In genomic region chr12:64833928-64834327, GRCh38 we compare ENCODE assay signal across 3 cellular contexts.
TF ChIP-seq lines count a peak whose summit lies in the region.

No MANE protein-coding gene starts in this region.

TF ChIP-seq in A549, 52 proteins besides CTCF, POLR2A, EP300 and RAD21 (continued from another document):
- TF ChIP-seq RARB (CRISPR knock-in tag; IDR thresholded peaks at IDR 0.05) (no peak), PBX3 (IDR thresholded peaks at IDR 0.05) (no peak), CEBPB (IDR thresholded peaks at IDR 0.05) (no peak), NFE2L2 (conservative IDR thresholded peaks at IDR 0.05; ENCODE audit: low read length) (no peak), MYC (IDR thresholded peaks at IDR 0.05; ENCODE audit: borderline replicate concordance, low read length) (no peak), JUNB (IDR thresholded peaks at IDR 0.05) (no peak)
- TF ChIP-seq, protein P1, sequence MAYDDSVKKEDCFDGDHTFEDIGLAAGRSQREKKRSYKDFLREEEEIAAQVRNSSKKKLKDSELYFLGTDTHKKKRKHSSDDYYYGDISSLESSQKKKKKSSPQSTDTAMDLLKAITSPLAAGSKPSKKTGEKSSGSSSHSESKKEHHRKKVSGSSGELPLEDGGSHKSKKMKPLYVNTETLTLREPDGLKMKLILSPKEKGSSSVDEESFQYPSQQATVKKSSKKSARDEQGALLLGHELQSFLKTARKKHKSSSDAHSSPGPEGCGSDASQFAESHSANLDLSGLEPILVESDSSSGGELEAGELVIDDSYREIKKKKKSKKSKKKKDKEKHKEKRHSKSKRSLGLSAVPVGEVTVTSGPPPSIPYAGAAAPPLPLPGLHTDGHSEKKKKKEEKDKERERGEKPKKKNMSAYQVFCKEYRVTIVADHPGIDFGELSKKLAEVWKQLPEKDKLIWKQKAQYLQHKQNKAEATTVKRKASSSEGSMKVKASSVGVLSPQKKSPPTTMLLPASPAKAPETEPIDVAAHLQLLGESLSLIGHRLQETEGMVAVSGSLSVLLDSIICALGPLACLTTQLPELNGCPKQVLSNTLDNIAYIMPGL (CRISPR knock-in tag; IDR thresholded peaks at IDR 0.05; ENCODE audit: borderline replicate concordance), result no peak

TF ChIP-seq in HCT116, 20 proteins besides CTCF, POLR2A, EP300 and RAD21 (continued from another document):
- TF ChIP-seq ZNF274 (IDR thresholded peaks at IDR 0.05; ENCODE audit: low read depth, low read length), result no peak
- TF ChIP-seq CBX3 (IDR thresholded peaks at IDR 0.05; ENCODE audit: low read depth), result no peak
- TF ChIP-seq, protein P2, sequence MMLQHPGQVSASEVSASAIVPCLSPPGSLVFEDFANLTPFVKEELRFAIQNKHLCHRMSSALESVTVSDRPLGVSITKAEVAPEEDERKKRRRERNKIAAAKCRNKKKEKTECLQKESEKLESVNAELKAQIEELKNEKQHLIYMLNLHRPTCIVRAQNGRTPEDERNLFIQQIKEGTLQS (IDR thresholded peaks at IDR 0.05), result no peak

TF ChIP-seq in K562, 482 proteins besides CTCF, POLR2A, EP300 and RAD21:
- TF ChIP-seq SMARCE1 (IDR thresholded peaks at IDR 0.05), result no peak
- TF ChIP-seq, protein P2 (IDR thresholded peaks at IDR 0.05), result peak; percentile 21; the same call in 1 of the 2 replicates
- TF ChIP-seq, protein P2 (CRISPR knock-in tag; conservative IDR thresholded peaks at IDR 0.05), result no peak
TF ChIP-seq in K562: peak in this region for 1.
